13 cellular contexts compared by ENCODE assay signal in the genomic region with DNA sequence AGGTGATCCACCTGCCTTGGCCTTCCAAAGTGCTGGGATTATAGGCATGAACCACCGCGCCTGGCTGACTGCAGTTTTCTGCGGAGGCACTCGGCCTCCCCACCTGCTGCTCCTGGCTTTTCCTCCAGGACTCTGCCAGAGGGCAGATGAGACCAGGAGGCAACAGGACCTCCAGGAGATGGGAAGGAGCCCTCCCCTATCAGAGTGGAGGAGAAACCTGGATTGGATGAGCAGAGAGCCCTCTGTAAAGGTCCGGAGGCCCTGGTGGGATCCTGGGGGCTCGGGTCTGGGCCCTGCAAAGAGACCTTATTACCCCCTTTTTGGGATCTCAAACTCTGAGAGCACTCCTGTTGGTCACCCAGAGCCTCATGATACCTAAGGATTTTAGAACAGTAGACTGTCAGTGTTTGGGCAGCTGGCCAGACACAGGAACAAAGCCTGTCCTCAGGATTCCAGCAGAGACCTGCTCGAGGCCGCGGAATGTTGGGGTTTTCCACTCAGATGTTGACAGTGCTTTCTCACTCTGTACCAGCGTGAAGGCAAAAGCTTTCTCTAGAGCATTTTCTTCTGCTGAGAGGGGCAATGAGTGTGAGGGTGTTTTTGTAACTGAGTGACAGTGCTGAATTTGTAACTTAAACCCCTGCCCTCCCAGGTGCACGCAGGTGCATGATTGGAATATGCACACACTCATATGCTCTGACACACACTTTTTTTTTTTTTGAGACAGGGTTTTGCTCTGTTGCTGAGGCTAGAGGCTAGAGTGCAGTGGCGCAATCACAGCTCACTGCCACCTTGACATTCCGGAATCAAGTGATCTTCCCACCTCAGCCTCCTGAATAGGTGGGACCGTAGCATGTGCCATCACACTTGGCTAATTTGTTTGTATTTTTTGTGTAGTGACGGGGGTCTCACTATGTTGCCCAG. TPM values are rescaled to one million over a fixed set of nuclear protein-coding genes. Genes with fewer than 3 reads are reported as not detected.
DNase-seq lines count a peak whose midpoint lies in the region; ATAC-seq and TF ChIP-seq lines count a peak whose summit lies in the region.
"Had no signal": no experiment of that assay in that cellular context is flagged by ENCODE, and none has a peak within 500 bp of the region (broad histone marks: within the 10 kb centered on the region; RNA-seq: fewer than 3 reads in every experiment).

No MANE protein-coding gene starts in this region.

- H3K4me3 ChIP-seq in H7 (ENCODE audit: insufficient read depth, low read depth, low read length) (no peak overlapping the region), epithelial cell of esophagus (ENCODE audit: low read length) (no peak overlapping the region)
- H3K4me3 ChIP-seq: esophagus muscularis mucosa, right atrium auricular region had no signal

- TF ChIP-seq CTCF in epithelial cell of esophagus (IDR thresholded peaks at IDR 0.05; ENCODE audit: insufficient read depth, low read depth, low read length, missing control alignments): no peak

- ATAC-seq in GM18861 (IDR thresholded peaks at IDR 0.05; ENCODE audit: unreplicated experiment): no peak

- no peaks in the 10 kb centered on the region for H3K36me3 ChIP-seq in H7 (replicated peaks; ENCODE audit: control insufficient read depth, insufficient read depth, low read length)
- H3K36me3 ChIP-seq: esophagus muscularis mucosa, right atrium auricular region had no signal

- DNase-seq in H7 (peak; percentile 47), NCI-H69 (lab: John Stamatoyannopoulos, UW) (peak; percentile 52), epithelial cell of esophagus (ENCODE audit: low read depth) (peak; percentile 92), renal cortical epithelial cell (ENCODE audit: low read depth) (peak; percentile 89), AG20443 (ENCODE audit: low spot score) (no peak)
- DNase-seq in activated CD4-positive, CD25-positive, alpha-beta regulatory T cell (lab: John Stamatoyannopoulos, UW): no peak
- DNase-seq: cerebellar nuclear complex, GOT3, NCI-H774 had no signal

- H3K27me3 ChIP-seq in H7 (ENCODE audit: control insufficient read depth, insufficient read depth, low read length): no peaks in the 10 kb centered on the region; the same call in 1 of the 2 replicates
- H3K27me3 ChIP-seq: right atrium auricular region had no signal

RNA-seq across cellular contexts. Expression of gene NPPC, which starts 48.4 kb away (rescaled TPM):
- 0.18 and 1.1 TPM in 2 replicates for total RNA-seq in H7 (2014; rRNA removed; shearing (Covaris generic))
- 0.40 TPM in 1 of 2 replicates, not detected in the other for total RNA-seq in renal cortical epithelial cell
- total RNA-seq: mucosa of gallbladder had no signal

Comparison
In these comparisons a context has a peak if more than half of its experiments do, and no peak if none do; other contexts are left out.
1. DNase-seq: peak in H7 (single experiment), NCI-H69 (single experiment), epithelial cell of esophagus (single experiment) and renal cortical epithelial cell (single experiment); none in AG20443 (single experiment) and activated CD4-positive, CD25-positive, alpha-beta regulatory T cell (0 of 4).